In genomic region chr19:38812004-38812840, GRCh38 we compare ENCODE assay signal across 1 cellular context.
TF ChIP-seq lines count a peak whose summit lies in the region.

No MANE protein-coding gene starts in this region.

TF ChIP-seq in HepG2, 621 proteins besides CTCF, POLR2A, EP300 and RAD21:
- no peak for TF ChIP-seq DNMT3B (CRISPR knock-in tag; conservative IDR thresholded peaks at IDR 0.05)
- no peak for TF ChIP-seq ATF4 (CRISPR knock-in tag; IDR thresholded peaks at IDR 0.05)
- no peak for TF ChIP-seq EZH2 (conservative IDR thresholded peaks at IDR 0.05; ENCODE audit: low read depth, low read length)
- no peak for TF ChIP-seq ZSCAN22 (CRISPR knock-in tag; IDR thresholded peaks at IDR 0.05)
- no peak for TF ChIP-seq FOSL2 (CRISPR knock-in tag; IDR thresholded peaks at IDR 0.05)
- TF ChIP-seq RFX5 (IDR thresholded peaks at IDR 0.05; ENCODE audit: low read depth, low read length): no peak
- TF ChIP-seq ZNF484 (CRISPR knock-in tag; IDR thresholded peaks at IDR 0.05; ENCODE audit: borderline replicate concordance, low read depth): no peak
- TF ChIP-seq KLF13 (CRISPR knock-in tag; IDR thresholded peaks at IDR 0.05): no peak
- TF ChIP-seq ZNF800 (CRISPR knock-in tag; IDR thresholded peaks at IDR 0.05): no peak
- TF ChIP-seq ZNF770 (CRISPR knock-in tag; IDR thresholded peaks at IDR 0.05): no peak
- no peak for TF ChIP-seq ZNF101 (CRISPR knock-in tag; IDR thresholded peaks at IDR 0.05; ENCODE audit: borderline replicate concordance, low read depth)
- no peak for TF ChIP-seq NRL (CRISPR knock-in tag; IDR thresholded peaks at IDR 0.05; ENCODE audit: borderline replicate concordance)
- TF ChIP-seq E2F2 (CRISPR knock-in tag; IDR thresholded peaks at IDR 0.05; ENCODE audit: borderline replicate concordance): no peak
- TF ChIP-seq ZSCAN25 (CRISPR knock-in tag; IDR thresholded peaks at IDR 0.05): no peak
